ENCODE assay signal across 9 cellular contexts in genomic region chr3:14920536-14920935, GRCh38. TPM values are rescaled to one million over a fixed set of nuclear protein-coding genes. Genes with fewer than 3 reads are reported as not detected.
DNase-seq lines count a peak whose midpoint lies in the region; ATAC-seq, FAIRE-seq and TF ChIP-seq lines count a peak whose summit lies in the region.
"Had no signal": no experiment of that assay in that cellular context is flagged by ENCODE, and none has a peak within 500 bp of the region (broad histone marks: within the 10 kb centered on the region; RNA-seq: fewer than 3 reads in every experiment).

No MANE protein-coding gene starts in this region.

- no TSS peak for BruUV-seq in PC-3 (replicated peaks; lab: Mats Ljungman, UMichigan)

- H3K27ac ChIP-seq in A549 (no peak overlapping the region), PC-3 (ENCODE audit: low read length) (no peak overlapping the region), small intestine (ENCODE audit: low read depth in 1 of 2, low read length in 1 of 2) (no peak overlapping the region)
- H3K27ac ChIP-seq: BLaER1 treated with 17β-estradiol and CSF1 and Interleukin-3, amounts not matched to agents 10 nM and 100 nM had no signal

- CTCF ChIA-PET in A549 (lab: Yijun Ruan, JAX) = interaction anchor here (0.7 to 10.2 kb wide), 57 partner anchors 9 to 1024 kb away, joined by 3 to 160 read pairs (median 5); partner anchors contain the start of gene C3orf20
- CTCF ChIA-PET in PC-3 (lab: Charles Lee) = interaction anchor here (1.0 to 1.5 kb wide), 7 partner anchors 128 to 1024 kb away, joined by 3 to 8 read pairs (median 3); no protein-coding TSS in a partner anchor

- no peaks in the 10 kb centered on the region for H3K79me2 ChIP-seq in PC-3 (ENCODE audit: low read length)

- WGBS in A549 (ENCODE audit: missing lambda C conversion rate) = 90% methylated on average over 5 of the region's 5 CpGs
- WGBS in small intestine, 3 donors = 83 to 88% (median 86%) methylated on average over 5 of the region's 5 CpGs

- no peak for TF ChIP-seq CTCF in A549 (IDR thresholded peaks at IDR 0.05)
- TF ChIP-seq CTCF in GM13977 (IDR thresholded peaks at IDR 0.05; ENCODE audit: extremely low read depth, insufficient read depth, missing control alignments) = no peak
- no peak for TF ChIP-seq CTCF in PC-3 (conservative IDR thresholded peaks at IDR 0.05; ENCODE audit: low read depth, low read length)

- no peak for TF ChIP-seq EP300 in A549 (IDR thresholded peaks at IDR 0.05)

- peak overlapping the region; percentile 74 for H2AFZ ChIP-seq in PC-3 (ENCODE audit: low read length)

- H3K4me1 ChIP-seq in A549 = no peaks in the 10 kb centered on the region
- peaks cover 15% of the 10 kb centered on the region for H3K4me1 ChIP-seq in PC-3 (ENCODE audit: insufficient read depth, low read length)
- H3K4me1 ChIP-seq in small intestine (ENCODE audit: control insufficient read depth in 2 of 2, insufficient read depth in 1 of 2, low read depth in 1 of 2, low read length in 1 of 2) = no peaks in the 10 kb centered on the region

- H3K4me2 ChIP-seq in A549 (no peak overlapping the region), PC-3 (ENCODE audit: low read length) (peak overlapping the region; percentile 65)

- DNase-seq in A549 (ENCODE audit: low read depth in 1 of 2, low spot score in 1 of 2) (no peak), GM13977 (ENCODE audit: low spot score) (peak; percentile 2), PC-3 (no peak), small intestine (peak; percentile 17), globus pallidus (ENCODE audit: low spot score) (no peak), DMS79 treated with DMSO at 0.1 percent for 48 hours (lab: John Stamatoyannopoulos, UW) (no peak)
- DNase-seq: NCI-H524 treated with DMSO at 0.1 percent for 48 hours had no signal

- H3K36me3 ChIP-seq in PC-3 (ENCODE audit: low read depth, low read length) (no peaks in the 10 kb centered on the region), small intestine (ENCODE audit: control insufficient read depth in 2 of 2, insufficient read depth in 2 of 2, low read length in 2 of 2) (no peaks in the 10 kb centered on the region)
- H3K36me3 ChIP-seq: BLaER1 treated with 17β-estradiol and CSF1 and Interleukin-3, amounts not matched to agents 10 nM and 100 nM had no signal

- no peaks in the 10 kb centered on the region for H3K9me2 ChIP-seq in PC-3 (replicated peaks; ENCODE audit: low read length)

- in situ Hi-C loops in GM13977 (cut with MboI; ENCODE audit: low pct_unique_long_range_greater_than_20kb, low sequenced_read_pairs, unreplicated experiment) = loop anchor here (10.0 to 25.0 kb wide), 2 partner anchors 126 to 258 kb away; partner anchors contain the start of gene CCDC174

- intact Hi-C loops in PC-3 (cut with micrococcal nuclease) = loop anchor here (5.0 kb wide), 1 partner anchor 413 kb away; no protein-coding TSS in a partner anchor

- H3K27me3 ChIP-seq in PC-3 (ENCODE audit: low read length) = peaks cover 20% of the 10 kb centered on the region
- no peaks in the 10 kb centered on the region for H3K27me3 ChIP-seq in small intestine (ENCODE audit: control insufficient read depth in 2 of 2, insufficient read depth in 2 of 2, low read length in 2 of 2)
- H3K27me3 ChIP-seq: BLaER1 treated with 17β-estradiol and CSF1 and Interleukin-3, amounts not matched to agents 10 nM and 100 nM had no signal

- no peak for FAIRE-seq in A549 (lab: Jason Lieb, UNC)
- no peak for FAIRE-seq in small intestine (lab: Jason Lieb, UNC)

- POLR2A ChIA-PET in A549 (lab: Yijun Ruan, JAX) (no interaction called here), PC-3 (lab: Charles Lee; ENCODE audit: unreplicated experiment) (no interaction called here)

- H3F3A ChIP-seq in PC-3 (ENCODE audit: low read length, unreplicated experiment) = no peaks in the 10 kb centered on the region

- no peak for TF ChIP-seq RAD21 in A549 (conservative IDR thresholded peaks at IDR 0.05 in 1 of 2, IDR thresholded peaks at IDR 0.05 in 1 of 2)

- ATAC-seq in A549 (peak; percentile 27 to 28; a peak in 4 of 6 replicates), PC-3 (peak; percentile 10), GM21381 (IDR thresholded peaks at IDR 0.05; ENCODE audit: unreplicated experiment) (no peak)

- H3K9me3 ChIP-seq in A549 = no peaks in the 10 kb centered on the region
- H3K9me3 ChIP-seq in PC-3 (ENCODE audit: low read length) = no peaks in the 10 kb centered on the region
- no peaks in the 10 kb centered on the region for H3K9me3 ChIP-seq in small intestine (ENCODE audit: control insufficient read depth, low read depth)
- H3K9me3 ChIP-seq: BLaER1 treated with 17β-estradiol and CSF1 and Interleukin-3, amounts not matched to agents 10 nM and 100 nM had no signal

- H3K4me3 ChIP-seq in A549 (no peak overlapping the region), PC-3 (ENCODE audit: low read length) (no peak overlapping the region), small intestine (ENCODE audit: low read depth in 1 of 2, low read length in 2 of 2) (no peak overlapping the region)
- H3K4me3 ChIP-seq: BLaER1 treated with 17β-estradiol and CSF1 and Interleukin-3, amounts not matched to agents 10 nM and 100 nM had no signal

- no peak overlapping the region for H3K9ac ChIP-seq in PC-3 (ENCODE audit: low read length)
- H3K9ac ChIP-seq: BLaER1 treated with 17β-estradiol and CSF1 and Interleukin-3, amounts not matched to agents 10 nM and 100 nM had no signal

- no peak for TF ChIP-seq POLR2A in A549 (IDR thresholded peaks at IDR 0.05; ENCODE audit: low read length)

- no peaks in the 10 kb centered on the region for H4K20me1 ChIP-seq in PC-3 (ENCODE audit: low read length)

TF ChIP-seq in A549, 52 proteins besides CTCF, POLR2A, EP300 and RAD21:
- no peak for TF ChIP-seq HES2 (IDR thresholded peaks at IDR 0.05)
- no peak for TF ChIP-seq FOSL2 (IDR thresholded peaks at IDR 0.05)
- TF ChIP-seq FOSL2 (CRISPR knock-in tag; IDR thresholded peaks at IDR 0.05) = no peak
- no peak for TF ChIP-seq MYC (IDR thresholded peaks at IDR 0.05; ENCODE audit: borderline replicate concordance, low read length)
- no peak for TF ChIP-seq HOXB13 (CRISPR knock-in tag; IDR thresholded peaks at IDR 0.05; ENCODE audit: low read depth)
- TF ChIP-seq ESRRA (IDR thresholded peaks at IDR 0.05; ENCODE audit: borderline replicate concordance, low read length) = no peak
- no peak for TF ChIP-seq MAZ (IDR thresholded peaks at IDR 0.05; ENCODE audit: borderline replicate concordance, low read depth, low read length)
- TF ChIP-seq MAFK (IDR thresholded peaks at IDR 0.05; ENCODE audit: partially characterized antibody) = no peak
- TF ChIP-seq NR3C1 (IDR thresholded peaks at IDR 0.05) = no peak
- no peak for TF ChIP-seq RARB (CRISPR knock-in tag; IDR thresholded peaks at IDR 0.05)
- no peak for TF ChIP-seq ELK1 (IDR thresholded peaks at IDR 0.05; ENCODE audit: low read depth, low read length)
- TF ChIP-seq HEYL (CRISPR knock-in tag; IDR thresholded peaks at IDR 0.05) = no peak
- no peak for TF ChIP-seq CEBPB (IDR thresholded peaks at IDR 0.05)
- TF ChIP-seq RFX5 (IDR thresholded peaks at IDR 0.05) = no peak

RNA-seq across cellular contexts. Expression of gene NR2C2, which starts 26.8 kb away (rescaled TPM):
- 20.2 and 25.3 TPM in 2 replicates for polyA plus RNA-seq in A549 (2011; rRNA removed)
- 8.0 and 10.0 TPM in 2 replicates for polyA plus RNA-seq in A549 (2012; cell fraction: cytosol; rRNA removed)
- 20.1 and 20.9 TPM in 2 replicates for polyA plus RNA-seq in A549 (2012; cell fraction: nucleus; rRNA removed)
- 12.5 to 14.6 TPM (median 14.2 TPM) in 3 replicates for polyA plus RNA-seq in A549 (2017; fragmentation: RNase III; extraction: RNeasy Plus Mini Kit Qiagen cat#74134 plus additional on column Dnase treatment)
- polyA minus RNA-seq in A549 (2011; rRNA and poly(A)+ RNA removed) = 40.2 and 44.3 TPM in 2 replicates
- 21.9 and 22.7 TPM in 2 replicates for total RNA-seq in PC-3 (2014; rRNA removed)
- polyA plus RNA-seq in small intestine = 10 to 100 TPM in 2 of 3 donors, 1 to 10 TPM in 1; 7.8 to 10.1 (median 10.0) TPM

Comparison
In these comparisons a context has a peak if more than half of its experiments do, and no peak if none do; other contexts are left out.
1. DNase-seq: peak in GM13977 (single experiment) and small intestine (single experiment); none in A549 (0 of 2), PC-3 (single experiment), globus pallidus (single experiment) and DMS79 treated with DMSO at 0.1 percent for 48 hours (single experiment).